In the genomic region with DNA sequence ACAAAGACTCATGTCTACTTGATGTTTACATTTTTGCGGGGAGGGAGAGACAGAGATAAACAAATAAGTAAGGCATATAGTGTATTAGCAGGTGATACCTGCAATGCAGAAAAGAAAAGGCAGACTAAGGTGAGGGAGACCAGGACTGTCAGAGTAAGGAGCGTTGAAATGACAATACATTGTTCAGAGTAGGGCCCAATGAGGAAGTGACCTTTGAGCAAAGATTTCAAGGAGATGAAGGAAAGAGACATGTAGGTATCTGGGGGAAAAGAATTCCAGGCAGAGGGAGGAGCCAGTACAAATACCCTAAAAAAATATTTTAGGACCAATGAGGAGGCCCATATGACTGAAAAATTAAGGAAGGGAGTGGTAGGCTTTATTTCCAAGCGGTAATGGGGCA, we compare ENCODE assay signal across 27 cellular contexts.
"Had no signal": no experiment of that assay in that cellular context is flagged by ENCODE, and none has a peak within 500 bp of the region (broad histone marks: within the 10 kb centered on the region; RNA-seq: fewer than 3 reads in every experiment).

No MANE protein-coding gene starts in this region.

- H3K27me3 Mint-ChIP-seq: dendritic cell treated with granulocyte-macrophage colony-stimulating factor and Interleukin-4, amounts not matched to agents 40 ng/mL and 50 ng/mL, for 4 days; naive thymus-derived CD4-positive, alpha-beta T cell; stimulated activated memory B cell treated with anti-CD40 and anti-IgM and Interleukin-4, amounts not matched to agents 10 μg/mL and 1 μg/mL and 100 μg/mL, for 72 hours had no signal

- H3K36me3 ChIP-seq: colonic mucosa, gastrocnemius medialis, neural progenitor cell, prostate gland, right atrium auricular region, thyroid gland, vagina had no signal

- H3K9me3 ChIP-seq: colonic mucosa, gastrocnemius medialis, prostate gland, right atrium auricular region, thyroid gland, vagina had no signal

- H3K27ac ChIP-seq: colonic mucosa, epithelial cell of prostate, neural progenitor cell, right atrium auricular region, thyroid gland, vagina had no signal

- H2AFZ ChIP-seq: neural progenitor cell had no signal

- H3K4me3 ChIP-seq: colonic mucosa, gastrocnemius medialis, lung, neural progenitor cell, prostate gland, right atrium auricular region, thyroid gland, vagina had no signal

- H3K4me2 ChIP-seq: neural progenitor cell had no signal

- H3K36me3 Mint-ChIP-seq: mesothelial cell of epicardium; naive thymus-derived CD4-positive, alpha-beta T cell; neural progenitor cell; stimulated activated memory B cell treated with anti-CD40 and anti-IgM and Interleukin-4, amounts not matched to agents 10 μg/mL and 1 μg/mL and 100 μg/mL, for 72 hours had no signal

- DNase-seq: colonic mucosa; effector CD8-positive, alpha-beta T cell; endodermal cell; foreskin fibroblast; gastrocnemius medialis; head of caudate nucleus; mesenchymal stem cell; naive thymus-derived CD4-positive, alpha-beta T cell; nucleus accumbens; stimulated activated CD4-positive, alpha-beta T cell treated with anti-CD3 and anti-CD28 coated beads, Interleukin-2, amount 100 ng/mL, for 24 hours; stimulated activated CD4-positive, alpha-beta T cell treated with anti-CD3 and anti-CD28 coated beads, Interleukin-4, amount 100 ng/mL, for 4 hours; stimulated activated naive CD8-positive, alpha-beta T cell treated with anti-CD3 and anti-CD28 coated beads, Interleukin-15, Interleukin-2, amounts not matched to agents 100 U/mL and 50 U/mL, for 24 hours; thyroid gland; trophoblast cell had no signal

- H3K27me3 ChIP-seq: colonic mucosa, gastrocnemius medialis, neural progenitor cell, right atrium auricular region, thyroid gland, vagina had no signal

- ATAC-seq: esophagus mucosa; gastrocnemius medialis; left lobe of liver; naive thymus-derived CD4-positive, alpha-beta T cell; sciatic nerve; stimulated activated memory B cell treated with anti-CD40 and anti-IgM and Interleukin-4, amounts not matched to agents 10 μg/mL and 1 μg/mL and 100 μg/mL, for 72 hours; stimulated activated naive CD8-positive, alpha-beta T cell treated with anti-CD3 and anti-CD28 coated beads, Interleukin-15, Interleukin-2, amounts not matched to agents 100 U/mL and 50 U/mL, for 24 hours had no signal

- H3K4me3 Mint-ChIP-seq: dendritic cell treated with granulocyte-macrophage colony-stimulating factor and Interleukin-4, amounts not matched to agents 40 ng/mL and 50 ng/mL, for 4 days; endodermal cell; mesothelial cell of epicardium; nephron; neural progenitor cell; stimulated activated memory B cell treated with anti-CD40 and anti-IgM and Interleukin-4, amounts not matched to agents 10 μg/mL and 1 μg/mL and 100 μg/mL, for 72 hours had no signal

- H3K4me1 ChIP-seq: colonic mucosa, prostate gland, right atrium auricular region, thyroid gland, vagina had no signal

- H3K27ac Mint-ChIP-seq: dendritic cell treated with granulocyte-macrophage colony-stimulating factor and Interleukin-4, amounts not matched to agents 40 ng/mL and 50 ng/mL, for 4 days; endodermal cell; mesothelial cell of epicardium; nephron; neural progenitor cell; stimulated activated memory B cell treated with anti-CD40 and anti-IgM and Interleukin-4, amounts not matched to agents 10 μg/mL and 1 μg/mL and 100 μg/mL, for 72 hours had no signal

- H3K9ac ChIP-seq: neural progenitor cell had no signal

- H3K9me3 Mint-ChIP-seq: dendritic cell treated with granulocyte-macrophage colony-stimulating factor and Interleukin-4, amounts not matched to agents 40 ng/mL and 50 ng/mL, for 4 days; endodermal cell; naive thymus-derived CD4-positive, alpha-beta T cell; nephron; neural progenitor cell; stimulated activated memory B cell treated with anti-CD40 and anti-IgM and Interleukin-4, amounts not matched to agents 10 μg/mL and 1 μg/mL and 100 μg/mL, for 72 hours had no signal
